In genomic region chr7:101109368-101109767, GRCh38 we compare ENCODE assay signal across 2 cellular contexts.
TF ChIP-seq lines count a peak whose summit lies in the region.

No MANE protein-coding gene starts in this region.

TF ChIP-seq in IMR-90, 13 proteins besides CTCF, POLR2A, EP300 and RAD21:
- TF ChIP-seq ELK1 (IDR thresholded peaks at IDR 0.05; ENCODE audit: borderline replicate concordance, low read depth, low read length) (no peak), MAZ (IDR thresholded peaks at IDR 0.05; ENCODE audit: borderline replicate concordance, low read depth, low read length) (no peak), RFX5 (IDR thresholded peaks at IDR 0.05; ENCODE audit: low read depth, low read length) (no peak), RCOR1 (IDR thresholded peaks at IDR 0.05; ENCODE audit: insufficient replicate concordance, low read length) (no peak), MAFK (IDR thresholded peaks at IDR 0.05; ENCODE audit: low read depth, low read length) (no peak), CEBPB (IDR thresholded peaks at IDR 0.05; ENCODE audit: low read depth, low read length) (no peak), FOS (IDR thresholded peaks at IDR 0.05; ENCODE audit: low read depth, low read length) (no peak), NFE2L2 (IDR thresholded peaks at IDR 0.05; ENCODE audit: low read depth, low read length) (no peak), MXI1 (IDR thresholded peaks at IDR 0.05; ENCODE audit: borderline replicate concordance, low read depth, low read length) (no peak), CHD1 (IDR thresholded peaks at IDR 0.05; ENCODE audit: low read depth, low read length) (no peak), USF2 (IDR thresholded peaks at IDR 0.05; ENCODE audit: low read depth, low read length) (no peak), SMC3 (IDR thresholded peaks at IDR 0.05; ENCODE audit: low read depth, low read length) (no peak), BHLHE40 (IDR thresholded peaks at IDR 0.05; ENCODE audit: low read depth, low read length) (no peak)

TF ChIP-seq in K562, 482 proteins besides CTCF, POLR2A, EP300 and RAD21:
- TF ChIP-seq, protein P1, sequence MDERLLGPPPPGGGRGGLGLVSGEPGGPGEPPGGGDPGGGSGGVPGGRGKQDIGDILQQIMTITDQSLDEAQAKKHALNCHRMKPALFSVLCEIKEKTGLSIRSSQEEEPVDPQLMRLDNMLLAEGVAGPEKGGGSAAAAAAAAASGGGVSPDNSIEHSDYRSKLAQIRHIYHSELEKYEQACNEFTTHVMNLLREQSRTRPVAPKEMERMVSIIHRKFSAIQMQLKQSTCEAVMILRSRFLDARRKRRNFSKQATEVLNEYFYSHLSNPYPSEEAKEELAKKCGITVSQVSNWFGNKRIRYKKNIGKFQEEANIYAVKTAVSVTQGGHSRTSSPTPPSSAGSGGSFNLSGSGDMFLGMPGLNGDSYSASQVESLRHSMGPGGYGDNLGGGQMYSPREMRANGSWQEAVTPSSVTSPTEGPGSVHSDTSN (CRISPR knock-in tag; IDR thresholded peaks at IDR 0.05; ENCODE audit: low read depth): 0 out of 2 replicates have a peak, but pooled peaks have one; percentile 15
- TF ChIP-seq, protein P1 (tag; conservative IDR thresholded peaks at IDR 0.05; ENCODE audit: low read depth): peak; percentile 71
- TF ChIP-seq NR3C1 (CRISPR knock-in tag; IDR thresholded peaks at IDR 0.05): no peak
- TF ChIP-seq, protein P2, sequence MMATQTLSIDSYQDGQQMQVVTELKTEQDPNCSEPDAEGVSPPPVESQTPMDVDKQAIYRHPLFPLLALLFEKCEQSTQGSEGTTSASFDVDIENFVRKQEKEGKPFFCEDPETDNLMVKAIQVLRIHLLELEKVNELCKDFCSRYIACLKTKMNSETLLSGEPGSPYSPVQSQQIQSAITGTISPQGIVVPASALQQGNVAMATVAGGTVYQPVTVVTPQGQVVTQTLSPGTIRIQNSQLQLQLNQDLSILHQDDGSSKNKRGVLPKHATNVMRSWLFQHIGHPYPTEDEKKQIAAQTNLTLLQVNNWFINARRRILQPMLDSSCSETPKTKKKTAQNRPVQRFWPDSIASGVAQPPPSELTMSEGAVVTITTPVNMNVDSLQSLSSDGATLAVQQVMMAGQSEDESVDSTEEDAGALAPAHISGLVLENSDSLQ (IDR thresholded peaks at IDR 0.05): peak; percentile 93
- TF ChIP-seq MEIS2 (IDR thresholded peaks at IDR 0.05; ENCODE audit: partially characterized antibody): peak; percentile 55
- no peak for TF ChIP-seq NCOR1 (IDR thresholded peaks at IDR 0.05)
- TF ChIP-seq ZFP1 (CRISPR knock-in tag; IDR thresholded peaks at IDR 0.05): no peak
